ENCODE assay signal across 8 cellular contexts in the genomic region with DNA sequence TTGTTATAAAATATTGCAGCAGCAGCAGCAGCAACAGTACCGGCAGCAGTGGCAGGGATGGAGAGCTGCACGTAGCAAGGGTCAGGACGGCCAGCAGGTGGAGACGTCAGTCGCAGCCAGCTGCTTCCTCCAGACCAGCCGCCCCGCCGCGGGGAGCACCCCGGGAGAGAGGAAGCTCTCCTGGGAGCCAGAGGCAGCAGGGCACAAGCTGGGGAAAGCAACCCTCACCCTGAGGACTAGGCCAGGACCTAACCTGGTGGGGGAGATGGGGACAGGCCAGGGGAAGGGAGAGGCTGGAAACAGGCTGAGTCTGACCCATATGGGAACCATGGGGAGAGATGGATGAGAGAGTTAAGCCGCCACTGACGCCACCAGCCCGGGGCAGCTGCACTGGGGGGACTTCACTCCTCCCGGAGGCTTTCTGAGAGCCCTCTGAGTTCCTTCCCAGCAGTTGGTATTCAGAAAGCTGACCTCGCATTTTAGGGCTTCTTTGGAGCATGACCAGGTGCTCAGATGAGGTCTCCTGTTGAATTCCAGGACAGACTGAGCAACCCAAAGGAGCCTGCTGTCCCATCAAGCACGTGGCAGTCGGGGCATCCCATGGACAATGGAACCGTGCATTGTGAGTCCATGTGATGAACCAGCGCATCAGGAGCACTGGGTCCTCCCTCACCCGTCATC. TPM values are rescaled to one million over a fixed set of nuclear protein-coding genes. Genes with fewer than 3 reads are reported as not detected.
DNase-seq lines count a peak whose midpoint lies in the region; ATAC-seq and TF ChIP-seq lines count a peak whose summit lies in the region.

No MANE protein-coding gene starts in this region.

- H3K27me3 Mint-ChIP-seq in CD8-positive, alpha-beta T cell (ENCODE audit: low read depth), result peaks cover 8% of the 10 kb centered on the region

- peak; percentile 89 for ATAC-seq in CD8-positive, alpha-beta T cell
- ATAC-seq in GM21786 (IDR thresholded peaks at IDR 0.05; ENCODE audit: unreplicated experiment) (peak; percentile 53), GM21360 (IDR thresholded peaks at IDR 0.05; ENCODE audit: unreplicated experiment) (no peak)

- peak; percentile 22 to 77 (median 62) for DNase-seq in CD8-positive, alpha-beta T cell
- DNase-seq in NCI-H2081 (lab: John Stamatoyannopoulos, UW) (peak; percentile 73 to 79), UCSD-AML1 (lab: John Stamatoyannopoulos, UW; ENCODE audit: unreplicated experiment) (peak; percentile 72), astrocyte of the spinal cord (ENCODE audit: low read depth, low spot score) (peak; percentile 63), iPS-NIHi11 (ENCODE audit: low spot score) (peak; percentile 95)
- DNase-seq in stimulated activated CD4-positive, alpha-beta T cell treated with anti-CD3 and anti-CD28 coated beads, Interleukin-12 subunit alpha, Interleukin-12 subunit beta, amount 100 ng/mL, for 24 hours (ENCODE audit: low read depth in 2 of 2), result peak; percentile 31 to 61

- no peak overlapping the region for H3K4me3 ChIP-seq in CD8-positive, alpha-beta T cell (ENCODE audit: low read depth, low read length)
- H3K4me3 ChIP-seq in astrocyte of the spinal cord (ENCODE audit: low read depth, low read length), result no peak overlapping the region

- peaks cover 6% of the 10 kb centered on the region for H3K4me1 Mint-ChIP-seq in CD8-positive, alpha-beta T cell (ENCODE audit: low read depth)

- no peaks in the 10 kb centered on the region for H3K36me3 ChIP-seq in CD8-positive, alpha-beta T cell (ENCODE audit: insufficient read depth, low read length)

- H3K27me3 ChIP-seq in CD8-positive, alpha-beta T cell (ENCODE audit: insufficient read depth, low read length), result no peaks in the 10 kb centered on the region

- H3K9me3 Mint-ChIP-seq in CD8-positive, alpha-beta T cell, result no peaks in the 10 kb centered on the region

- POLR2A ChIA-PET in CD8-positive, alpha-beta T cell (lab: Charles Lee), result interaction anchor here (1.4 kb wide), 1 partner anchor 68 kb away, joined by 5 read pairs; no protein-coding TSS in a partner anchor

- no peaks in the 10 kb centered on the region for H3K36me3 Mint-ChIP-seq in CD8-positive, alpha-beta T cell

- H3K27ac Mint-ChIP-seq in CD8-positive, alpha-beta T cell, result no peak overlapping the region

- CTCF ChIA-PET in CD8-positive, alpha-beta T cell (lab: Charles Lee), result interaction anchor here (0.6 to 14.0 kb wide), 42 partner anchors 10 to 199 kb away, joined by 3 to 187 read pairs (median 4); a partner anchor contains a TSS

- H3K4me1 ChIP-seq in CD8-positive, alpha-beta T cell (ENCODE audit: insufficient read depth, low read length), result no peaks in the 10 kb centered on the region

- H3K27ac ChIP-seq in CD8-positive, alpha-beta T cell (ENCODE audit: low read depth, low read length), result no peak overlapping the region

- peak; percentile 75 for TF ChIP-seq CTCF in CD8-positive, alpha-beta T cell (IDR thresholded peaks at IDR 0.05)
- TF ChIP-seq CTCF in astrocyte of the spinal cord (IDR thresholded peaks at IDR 0.05; ENCODE audit: low read depth, low read length), result peak; percentile 82

- in situ Hi-C loops in astrocyte of the spinal cord (cut with HindIII; ENCODE audit: low sequenced_read_pairs), result no loop called here

- intact Hi-C loops in CD8-positive, alpha-beta T cell (cut with DNase I, micrococcal nuclease), result loop anchor here (1.0 to 5.0 kb wide), 3 partner anchors 69 to 160 kb away; no protein-coding TSS in a partner anchor

- no peak overlapping the region for H3K4me3 Mint-ChIP-seq in CD8-positive, alpha-beta T cell

- H3K9me3 ChIP-seq in CD8-positive, alpha-beta T cell (ENCODE audit: low read length), result no peaks in the 10 kb centered on the region

RNA-seq across cellular contexts. Expression of a gene that starts 56.3 kb away (rescaled TPM):
- total RNA-seq in CD8-positive, alpha-beta T cell, result not detected
